ENCODE assay signal across 19 cellular contexts in the genomic region with DNA sequence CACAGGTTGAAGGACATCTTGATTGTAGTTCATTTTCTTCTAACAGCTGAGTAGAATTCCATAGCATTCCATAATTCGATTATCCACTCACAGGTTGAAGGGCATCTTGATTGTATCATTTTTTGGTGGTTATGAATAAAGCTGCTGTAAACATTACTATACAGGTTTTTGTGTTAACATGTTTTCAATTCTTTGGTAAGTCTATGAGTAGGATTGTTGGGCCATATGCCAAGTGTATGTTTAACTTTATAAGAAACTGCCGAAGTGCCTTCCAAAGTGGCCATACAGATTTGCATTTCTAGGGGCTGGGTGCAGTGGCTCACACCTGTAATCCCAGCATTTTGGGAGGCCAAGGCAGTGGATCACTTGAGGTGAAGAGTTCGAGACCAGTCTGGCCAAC. TPM values are rescaled to one million over a fixed set of nuclear protein-coding genes. Genes with fewer than 3 reads are reported as not detected.
A peak's percentile ranks its signal among the peaks of the same experiment; 100 is the strongest.
DNase-seq lines count a peak whose midpoint lies in the region; ATAC-seq and TF ChIP-seq lines count a peak whose summit lies in the region.
"Had no signal": no experiment of that assay in that cellular context is flagged by ENCODE, and none has a peak within 500 bp of the region (broad histone marks: within the 10 kb centered on the region; RNA-seq: fewer than 3 reads in every experiment).

No MANE protein-coding gene starts in this region.

- no peak overlapping the region for H3K4me3 ChIP-seq in IMR-90 (ENCODE audit: insufficient read depth, low read depth, low read length)
- H3K4me3 ChIP-seq in SK-N-MC: no peak overlapping the region
- H3K4me3 ChIP-seq in fibroblast of mammary gland (ENCODE audit: control insufficient read depth, low read depth, low read length): no peak overlapping the region
- H3K4me3 ChIP-seq in upper lobe of right lung: no peak overlapping the region

- 0 out of 2 replicates have a peak, but pooled peaks cover 1% of the 10 kb centered on the region for H3K4me1 ChIP-seq in IMR-90 (ENCODE audit: control insufficient read depth, insufficient read depth, low read length)
- no peaks in the 10 kb centered on the region for H3K4me1 ChIP-seq in upper lobe of right lung
- H3K4me1 ChIP-seq: BE2C had no signal

- H2BK20ac ChIP-seq in IMR-90 (ENCODE audit: low read depth, low read length): no peak overlapping the region

- no peak overlapping the region for H4K5ac ChIP-seq in IMR-90 (ENCODE audit: low read depth, low read length)

- in situ Hi-C loops in IMR-90 (cut with MboI; ENCODE audit: low sequenced_read_pairs): no loop called here

- H3K27me3 ChIP-seq in IMR-90 (ENCODE audit: control insufficient read depth, insufficient read depth, low read length) (no peaks in the 10 kb centered on the region), upper lobe of right lung (no peaks in the 10 kb centered on the region)
- H3K27me3 ChIP-seq: BE2C had no signal

- DNase-seq in IMR-90 (peak; percentile 73), SK-N-MC (ENCODE audit: low read depth, low spot score) (no peak), fibroblast of mammary gland (ENCODE audit: low read depth) (peak; percentile 6), iris pigment epithelial cell (ENCODE audit: low read depth) (peak; percentile 58), left colon (no peak), upper lobe of right lung (no peak)
- DNase-seq: BE2C; C1 segment of cervical spinal cord; Caco-2; CD4-positive, CD25-positive, alpha-beta regulatory T cell; CD8-positive, alpha-beta memory T cell; DMS153; DMS79; GF-D8; GOT3; H7; HFFc6 had no signal

- no peak overlapping the region for H2BK15ac ChIP-seq in IMR-90 (ENCODE audit: low read depth, low read length)

- POLR2A ChIA-PET in IMR-90 (lab: Charles Lee; ENCODE audit: unreplicated experiment): no interaction called here

- no peak overlapping the region for H2AFZ ChIP-seq in IMR-90 (replicated peaks; ENCODE audit: low read length, poor library complexity)

- H3K56ac ChIP-seq in IMR-90 (ENCODE audit: extremely low read depth, insufficient read depth, low read length): no peak overlapping the region

- TF ChIP-seq CTCF in IMR-90 (conservative IDR thresholded peaks at IDR 0.05; ENCODE audit: low read depth, low read length) (no peak), fibroblast of mammary gland (conservative IDR thresholded peaks at IDR 0.05; ENCODE audit: control insufficient read depth, insufficient read depth, low read depth, low read length) (no peak), upper lobe of right lung (IDR thresholded peaks at IDR 0.05) (no peak)

- no peak overlapping the region for H3K4ac ChIP-seq in IMR-90 (ENCODE audit: low read depth, low read length)

- H3K9me3 ChIP-seq in IMR-90 (ENCODE audit: control insufficient read depth, insufficient read depth, low read length): no peaks in the 10 kb centered on the region
- no peaks in the 10 kb centered on the region for H3K9me3 ChIP-seq in SK-N-MC (ENCODE audit: low read depth, low read length)
- H3K9me3 ChIP-seq in upper lobe of right lung: no peaks in the 10 kb centered on the region
- H3K9me3 ChIP-seq: BE2C, Caco-2 had no signal

- TF ChIP-seq RAD21 in IMR-90 (IDR thresholded peaks at IDR 0.05; ENCODE audit: low read length): no peak

- no peak for TF ChIP-seq POLR2A in IMR-90 (IDR thresholded peaks at IDR 0.05; ENCODE audit: low read depth, low read length)

- H3K79me1 ChIP-seq in IMR-90 (ENCODE audit: low read depth in 1 of 2, low read length in 2 of 2): no peaks in the 10 kb centered on the region

- no peak overlapping the region for H2BK120ac ChIP-seq in IMR-90 (ENCODE audit: low read depth, low read length)

- H3K4me2 ChIP-seq in IMR-90 (ENCODE audit: low read depth, low read length): no peak overlapping the region

- no peak overlapping the region for H2BK5ac ChIP-seq in IMR-90 (ENCODE audit: low read depth, low read length, poor library complexity, severe bottlenecking)

- no peak overlapping the region for H2AK9ac ChIP-seq in IMR-90 (replicated peaks; ENCODE audit: low read depth, low read length, poor library complexity)

- no TSS peak for BruUV-seq in IMR-90 (replicated peaks; lab: Mats Ljungman, UMichigan)

- H3K9me1 ChIP-seq in IMR-90 (ENCODE audit: insufficient read depth, low read length): no peaks in the 10 kb centered on the region

- no peak overlapping the region for H3K14ac ChIP-seq in IMR-90 (replicated peaks; ENCODE audit: low read depth, low read length)

- intact Hi-C loops in IMR-90 (cut with micrococcal nuclease): no loop called here
- intact Hi-C loops in left colon (cut with DNase I, micrococcal nuclease): no loop called here
- intact Hi-C loops in upper lobe of right lung (cut with DNase I): no loop called here

- 38% methylated on average over 2 of the region's 3 CpGs; no CpG with 5 or more reads in 1 of the 2 experiments for WGBS in IMR-90 (ENCODE audit: extremely low coverage in 2 of 2, insufficient read length in 1 of 2), 2 experiments

- CTCF ChIA-PET in IMR-90 (lab: Yijun Ruan, JAX): interaction anchor here (2.8 kb wide), 1 partner anchor 12 kb away, joined by 14 read pairs; no protein-coding TSS in a partner anchor

- ATAC-seq in IMR-90 (ENCODE audit: low read depth) (no peak; the same call in 1 of the 2 replicates), left colon (no peak), upper lobe of right lung (no peak), HG03097 (IDR thresholded peaks at IDR 0.05; ENCODE audit: low FRiP score, unreplicated experiment) (no peak)
- ATAC-seq: HCT116 had no signal

- dilution Hi-C loops in IMR-90 (cut with HindIII; ENCODE audit: low sequenced_read_pairs, unreplicated experiment): no loop called here

- H4K91ac ChIP-seq in IMR-90 (ENCODE audit: insufficient read depth, low read depth, low read length): no peak overlapping the region

- H4K8ac ChIP-seq in IMR-90 (ENCODE audit: low read depth in 2 of 2, low read length in 2 of 2): no peak overlapping the region

- H3K18ac ChIP-seq in IMR-90 (ENCODE audit: low read depth, low read length): no peak overlapping the region

- no peak overlapping the region for H3K9ac ChIP-seq in IMR-90 (ENCODE audit: low read depth, low read length)
- no peak overlapping the region for H3K9ac ChIP-seq in SK-N-MC (ENCODE audit: insufficient read length)

- H2AK5ac ChIP-seq in IMR-90 (ENCODE audit: low read depth, low read length): no peak overlapping the region

- no peaks in the 10 kb centered on the region for H4K20me1 ChIP-seq in IMR-90 (ENCODE audit: insufficient read depth, low read length)

- no peaks in the 10 kb centered on the region for H3K36me3 ChIP-seq in IMR-90 (ENCODE audit: control insufficient read depth, insufficient read depth, low read length)
- H3K36me3 ChIP-seq in SK-N-MC (ENCODE audit: insufficient read depth, low read length): no peaks in the 10 kb centered on the region
- H3K36me3 ChIP-seq in upper lobe of right lung: no peaks in the 10 kb centered on the region
- H3K36me3 ChIP-seq: BE2C had no signal

- no peak overlapping the region for H3K23ac ChIP-seq in IMR-90 (ENCODE audit: low read depth, low read length)

- H3K27ac ChIP-seq in IMR-90 (ENCODE audit: insufficient read depth, low read length) (no peak overlapping the region), SK-N-MC (peak overlapping the region; percentile 3; the same call in 1 of the 2 replicates), upper lobe of right lung (no peak overlapping the region)

TF ChIP-seq in IMR-90, 13 proteins besides CTCF, POLR2A, EP300 and RAD21:
- TF ChIP-seq, protein P1, sequence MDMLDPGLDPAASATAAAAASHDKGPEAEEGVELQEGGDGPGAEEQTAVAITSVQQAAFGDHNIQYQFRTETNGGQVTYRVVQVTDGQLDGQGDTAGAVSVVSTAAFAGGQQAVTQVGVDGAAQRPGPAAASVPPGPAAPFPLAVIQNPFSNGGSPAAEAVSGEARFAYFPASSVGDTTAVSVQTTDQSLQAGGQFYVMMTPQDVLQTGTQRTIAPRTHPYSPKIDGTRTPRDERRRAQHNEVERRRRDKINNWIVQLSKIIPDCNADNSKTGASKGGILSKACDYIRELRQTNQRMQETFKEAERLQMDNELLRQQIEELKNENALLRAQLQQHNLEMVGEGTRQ (IDR thresholded peaks at IDR 0.05; ENCODE audit: low read depth, low read length): no peak
- TF ChIP-seq CEBPB (IDR thresholded peaks at IDR 0.05; ENCODE audit: low read depth, low read length): no peak
- no peak for TF ChIP-seq BHLHE40 (IDR thresholded peaks at IDR 0.05; ENCODE audit: low read depth, low read length)
- no peak for TF ChIP-seq RFX5 (IDR thresholded peaks at IDR 0.05; ENCODE audit: low read depth, low read length)
- no peak for TF ChIP-seq MAZ (IDR thresholded peaks at IDR 0.05; ENCODE audit: borderline replicate concordance, low read depth, low read length)
- TF ChIP-seq MAFK (IDR thresholded peaks at IDR 0.05; ENCODE audit: low read depth, low read length): no peak

RNA-seq across cellular contexts. Expression of a gene that starts 44.6 kb away (rescaled TPM):
- total RNA-seq in IMR-90 (2012; rRNA removed) (5.6 and 6.9 TPM in 2 replicates), left colon (1 to 10 TPM; 7.2 to 8.6 TPM), upper lobe of right lung (13.0 TPM)
- polyA plus RNA-seq in IMR-90 (2012; rRNA removed): 4.2 and 5.2 TPM in 2 replicates
- polyA plus RNA-seq in IMR-90 (2012; cell fraction: cytosol; rRNA removed): 2.9 and 3.5 TPM in 2 replicates
- 3.1 and 7.1 TPM in 2 replicates for polyA plus RNA-seq in IMR-90 (2012; cell fraction: nucleus; rRNA removed; ENCODE audit: low replicate concordance)

RNA-seq across cellular contexts. Expression of a gene that starts 48.1 kb away (rescaled TPM):
- 43.7 and 63.0 TPM in 2 replicates for total RNA-seq in IMR-90 (2012; rRNA removed)
- 32.3 and 35.8 TPM in 2 replicates for polyA plus RNA-seq in IMR-90 (2012; rRNA removed)
- polyA plus RNA-seq in IMR-90 (2012; cell fraction: cytosol; rRNA removed): 13.2 and 14.2 TPM in 2 replicates
- 6.5 and 13.2 TPM in 2 replicates for polyA plus RNA-seq in IMR-90 (2012; cell fraction: nucleus; rRNA removed; ENCODE audit: low replicate concordance)
- total RNA-seq in left colon: 10 to 100 TPM; 20.0 to 26.0 TPM
- total RNA-seq in upper lobe of right lung: 23.4 TPM

Comparison
In these comparisons a context has a peak if more than half of its experiments do, and no peak if none do; other contexts are left out.
1. DNase-seq: peak in IMR-90 (single experiment), fibroblast of mammary gland (single experiment) and iris pigment epithelial cell (single experiment); none in SK-N-MC (single experiment), left colon (0 of 2) and upper lobe of right lung (single experiment).